7 cellular contexts compared by ENCODE assay signal in the genomic region with DNA sequence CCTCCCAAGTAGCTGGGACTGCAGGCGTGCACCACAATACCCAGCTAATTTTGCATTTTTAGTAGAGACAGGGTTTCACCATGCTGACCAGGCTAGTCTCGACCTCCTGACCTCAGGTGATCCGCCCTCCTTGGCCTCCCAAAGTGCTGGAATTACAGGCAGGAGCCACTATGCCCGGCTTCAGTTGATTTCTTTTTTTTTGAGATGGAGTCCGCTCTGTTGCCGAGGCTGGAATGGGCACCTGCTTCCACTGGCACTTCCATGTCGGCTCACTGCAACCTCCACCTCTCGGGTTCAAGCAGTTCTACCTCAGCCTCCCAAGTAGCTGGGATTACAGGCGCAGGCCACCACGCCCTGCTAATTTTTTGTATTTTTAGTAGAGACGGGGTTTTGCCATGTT. TPM values are rescaled to one million over a fixed set of nuclear protein-coding genes. Genes with fewer than 3 reads are reported as not detected.
DNase-seq lines count a peak whose midpoint lies in the region; ATAC-seq, FAIRE-seq and TF ChIP-seq lines count a peak whose summit lies in the region.
"Not testable (repeated sequence)": the region's sequence is repeated elsewhere in the genome, so short reads cannot be mapped to it uniquely, and the experiment has no call there.

No MANE protein-coding gene starts in this region.

- intact Hi-C loops in esophagus squamous epithelium (cut with DNase I); left ventricle myocardium inferior (cut with micrococcal nuclease); spleen (cut with DNase I; ENCODE audit: low total_unique reads); aorta (cut with DNase I): not testable (repeated sequence)

- DNase-seq in HTR-8/SVneo (ENCODE audit: insufficient read length, low spot score); T-helper 17 cell; esophagus squamous epithelium (lab: John Stamatoyannopoulos, UW); left ventricle myocardium inferior: not testable (repeated sequence)
- DNase-seq in mesenteric fat pad (ENCODE audit: low spot score) = peak; percentile 64
- peak; percentile 20 for DNase-seq in spleen
- peak; percentile 24 to 46 for DNase-seq in aorta

- not testable (repeated sequence) for H3K27me3 Mint-ChIP-seq in T-helper 17 cell

- peaks cover 34 to 94% (median 60%) of the 10 kb centered on the region in 3 donors for H3K4me1 ChIP-seq in esophagus squamous epithelium
- peaks cover 46% of the 10 kb centered on the region for H3K4me1 ChIP-seq in left ventricle myocardium inferior
- peaks cover 0 to 21% (median 4%) of the 10 kb centered on the region in 6 donors for H3K4me1 ChIP-seq in spleen
- not testable (repeated sequence) for H3K4me1 ChIP-seq in aorta (ENCODE audit: control insufficient read depth in 1 of 2, insufficient read depth in 2 of 2, low read length in 2 of 2)

- ATAC-seq in T-helper 17 cell; aorta (ENCODE audit: low FRiP score): not testable (repeated sequence)

- not testable (repeated sequence) for TF ChIP-seq POLR2A in esophagus squamous epithelium (IDR thresholded peaks at IDR 0.05); spleen (IDR thresholded peaks at IDR 0.05)

- H3K4me3 ChIP-seq in esophagus squamous epithelium; left ventricle myocardium inferior; spleen; aorta (ENCODE audit: low read length in 2 of 2): not testable (repeated sequence)

- H3K27ac ChIP-seq in esophagus squamous epithelium = peak overlapping the region in 3 of 4 donors; percentile 82 to 91 (median 90)
- peak overlapping the region; percentile 90 for H3K27ac ChIP-seq in left ventricle myocardium inferior (replicated peaks)
- not testable (repeated sequence) for H3K27ac ChIP-seq in spleen; aorta (ENCODE audit: low read depth in 1 of 2, low read length in 2 of 2)

- TF ChIP-seq CTCF in esophagus squamous epithelium (IDR thresholded peaks at IDR 0.05); left ventricle myocardium inferior (IDR thresholded peaks at IDR 0.05; ENCODE audit: borderline replicate concordance); spleen (IDR thresholded peaks at IDR 0.05 in 8 of 11, conservative IDR thresholded peaks at IDR 0.05 in 3 of 11): not testable (repeated sequence)

- not testable (repeated sequence) for H3K4me1 Mint-ChIP-seq in T-helper 17 cell

- not testable (repeated sequence) for H3K4me3 Mint-ChIP-seq in T-helper 17 cell

- H3K9me3 ChIP-seq in T-helper 17 cell (ENCODE audit: control insufficient read depth, low read length, poor library complexity, severe bottlenecking); esophagus squamous epithelium; left ventricle myocardium inferior (replicated peaks); spleen; aorta (ENCODE audit: control insufficient read depth, low read length): not testable (repeated sequence)

- H3K36me3 ChIP-seq in esophagus squamous epithelium (peaks cover 0 to 63% (median 19%) of the 10 kb centered on the region in 3 donors), left ventricle myocardium inferior (peaks cover 58% of the 10 kb centered on the region), spleen (peaks cover 0 to 78% (median 61%) of the 10 kb centered on the region in 6 donors)
- H3K36me3 ChIP-seq in aorta (ENCODE audit: control insufficient read depth in 1 of 2, insufficient read depth in 2 of 2, low read length in 1 of 2) = not testable (repeated sequence)

- FAIRE-seq in HTR-8/SVneo (lab: Jason Lieb, UNC) = peak; percentile 9

- H3K27me3 ChIP-seq in esophagus squamous epithelium; left ventricle myocardium inferior (ENCODE audit: low read depth); spleen (replicated peaks in 1 of 7); aorta (ENCODE audit: control insufficient read depth in 1 of 2, insufficient read depth in 2 of 2, low read length in 1 of 2): not testable (repeated sequence)

- H3K27ac Mint-ChIP-seq in T-helper 17 cell = peak overlapping the region; percentile 19

- WGBS in esophagus squamous epithelium, 2 donors = 90 to 92% methylated on average over 9 to 11 of the region's 11 CpGs
- WGBS in spleen, 5 donors = 96 to 98% (median 97%) methylated on average over 11 of the region's 11 CpGs
- 92 to 93% methylated on average over 11 of the region's 11 CpGs for WGBS in aorta, 2 donors

- not testable (repeated sequence) for H3K36me3 Mint-ChIP-seq in T-helper 17 cell (ENCODE audit: low read depth)

RNA-seq across cellular contexts. Expression of a gene that starts 26.1 kb away (rescaled TPM):
- total RNA-seq in T-helper 17 cell (10 to 100 TPM; 30.3 to 33.4 TPM), esophagus squamous epithelium (10 to 100 TPM; 14.8 to 27.3 (median 20.4) TPM), left ventricle myocardium inferior (14.7 TPM), mesenteric fat pad (24.6 TPM), spleen (10 to 100 TPM; 35.4 to 53.8 (median 48.6) TPM), aorta (10 to 100 TPM; 28.9 to 34.1 TPM)
- polyA plus RNA-seq in spleen (10 to 100 TPM; 19.0 to 41.9 (median 25.8) TPM), aorta (10 to 100 TPM in 1 of 2 donors, 1 to 10 TPM in 1; 8.8 to 21.7 TPM)

RNA-seq across cellular contexts. Expression of a gene that starts 33.4 kb away (rescaled TPM):
- total RNA-seq in T-helper 17 cell (100 to 1,000 TPM; 164 TPM), esophagus squamous epithelium (10 to 100 TPM; 16.5 to 21.5 (median 16.9) TPM), left ventricle myocardium inferior (13.3 TPM), mesenteric fat pad (12.8 TPM), spleen (100 to 1,000 TPM in 6 of 7 donors, 10 to 100 TPM in 1; 87.1 to 187 (median 129) TPM), aorta (10 to 100 TPM; 17.7 to 20.0 TPM)
- polyA plus RNA-seq in spleen (10 to 100 TPM; 36.4 to 86.1 (median 53.0) TPM), aorta (10 to 100 TPM in 1 of 2 donors, 1 to 10 TPM in 1; 3.8 to 23.1 TPM)

RNA-seq across cellular contexts. Expression of a gene that starts 44.4 kb away (rescaled TPM):
- total RNA-seq in T-helper 17 cell (100 to 1,000 TPM in 1 of 2 donors, 10 to 100 TPM in 1; 86.0 to 114 TPM), esophagus squamous epithelium (10 to 100 TPM; 24.9 to 44.2 (median 36.9) TPM), left ventricle myocardium inferior (144 TPM), mesenteric fat pad (125 TPM), spleen (100 to 1,000 TPM in 4 of 7 donors, 10 to 100 TPM in 3; 46.7 to 144 (median 125) TPM), aorta (100 to 1,000 TPM; 104 to 122 TPM)
- polyA plus RNA-seq in spleen (100 to 1,000 TPM in 1 of 3 donors, 10 to 100 TPM in 2; 70.2 to 104 (median 74.1) TPM), aorta (100 to 1,000 TPM in 1 of 2 donors, 10 to 100 TPM in 1; 54.6 to 123 TPM)

RNA-seq across cellular contexts. Expression of a gene that starts 45.8 kb away (rescaled TPM):
- 1 to 10 TPM; 9.6 to 9.7 TPM for total RNA-seq in T-helper 17 cell
- 10 to 100 TPM; 16.4 to 30.9 (median 20.2) TPM for total RNA-seq in esophagus squamous epithelium
- 19.1 TPM for total RNA-seq in left ventricle myocardium inferior
- 26.4 TPM for total RNA-seq in mesenteric fat pad
- 10 to 100 TPM; 23.5 to 45.1 (median 33.5) TPM for total RNA-seq in spleen
- polyA plus RNA-seq in spleen = 10 to 100 TPM; 34.2 to 45.9 (median 37.0) TPM
- total RNA-seq in aorta = 10 to 100 TPM; 16.8 to 27.1 TPM
- polyA plus RNA-seq in aorta = 10 to 100 TPM; 16.9 to 44.8 TPM
